Comparison of ENCODE assay signal across 29 cellular contexts in genomic region chr19:16577531-16578052, GRCh38.
"Had no signal": no experiment of that assay in that cellular context is flagged by ENCODE, and none has a peak within 500 bp of the region (broad histone marks: within the 10 kb centered on the region; RNA-seq: fewer than 3 reads in every experiment).

No MANE protein-coding gene starts in this region.

- H3K4me3 ChIP-seq: heart left ventricle, left lung, sigmoid colon, smooth muscle cell, tibial nerve had no signal

- H3K9me3 ChIP-seq: heart left ventricle, left lung, neutrophil, sigmoid colon, tibial nerve had no signal

- ATAC-seq: activated CD4-positive, alpha-beta T cell treated with anti-CD3 and anti-CD28 coated beads for 36 hours; activated CD8-positive, alpha-beta memory T cell treated with anti-CD3 and anti-CD28 coated beads, Interleukin-2, amount 10 ng/mL, durations not matched to agents 7 days and 5 days; activated CD8-positive, alpha-beta T cell treated with anti-CD3 and anti-CD28 coated beads, Interleukin-2, amount 10 ng/mL, durations not matched to agents 7 days and 5 days; esophagus mucosa; heart left ventricle; left lung had no signal

- H3K9me3 Mint-ChIP-seq: activated naive CD4-positive, alpha-beta T cell treated with anti-CD3 and anti-CD28 coated beads for 36 hours; activated naive CD8-positive, alpha-beta T cell treated with anti-CD3 and anti-CD28 coated beads, Interleukin-2, amount 10 ng/mL, durations not matched to agents 7 days and 5 days; dendritic cell treated with granulocyte-macrophage colony-stimulating factor and Interleukin-4, amounts not matched to agents 40 ng/mL and 50 ng/mL, for 4 days; endodermal cell; nephron; T-helper 2 cell treated with Interferon-gamma antibody and Interleukin-4, amounts not matched to agents 5 μg/mL and 100 μg/mL, for 36 hours had no signal

- DNase-seq: activated CD4-positive, alpha-beta T cell treated with anti-CD3 and anti-CD28 coated beads for 36 hours; activated CD4-positive, CD25-positive, alpha-beta regulatory T cell; activated CD8-positive, alpha-beta memory T cell treated with anti-CD3 and anti-CD28 coated beads, Interleukin-2, amount 10 ng/mL, durations not matched to agents 7 days and 5 days; activated CD8-positive, alpha-beta T cell treated with anti-CD3 and anti-CD28 coated beads, Interleukin-2, amount 10 ng/mL, durations not matched to agents 7 days and 5 days; activated effector memory CD4-positive, alpha-beta T cell treated with Interleukin-2 at 50 U/mL for 16 hours; activated naive CD4-positive, alpha-beta T cell treated with anti-CD3 and anti-CD28 coated beads for 36 hours; activated naive CD8-positive, alpha-beta T cell treated with anti-CD3 and anti-CD28 coated beads, Interleukin-2, amount 10 ng/mL, durations not matched to agents 7 days and 5 days; amniotic stem cell; brain microvascular endothelial cell; central memory CD4-positive, alpha-beta T cell; endodermal cell; foreskin fibroblast; kidney glomerular epithelial cell; left lung; retina; sigmoid colon; stimulated activated CD4-positive, alpha-beta T cell treated with anti-CD3 and anti-CD28 coated beads, Interleukin-15, amount 100 ng/mL, for 24 hours; stimulated activated CD4-positive, alpha-beta T cell treated with anti-CD3 and anti-CD28 coated beads, Interleukin-2, amount 100 ng/mL, for 24 hours; stimulated activated naive CD4-positive, alpha-beta T cell; T-helper 1 cell had no signal

- H3K4me3 Mint-ChIP-seq: activated CD4-positive, alpha-beta T cell treated with anti-CD3 and anti-CD28 coated beads for 36 hours; activated CD8-positive, alpha-beta memory T cell treated with anti-CD3 and anti-CD28 coated beads, Interleukin-2, amount 10 ng/mL, durations not matched to agents 7 days and 5 days; activated CD8-positive, alpha-beta T cell treated with anti-CD3 and anti-CD28 coated beads, Interleukin-2, amount 10 ng/mL, durations not matched to agents 7 days and 5 days; activated naive CD4-positive, alpha-beta T cell treated with anti-CD3 and anti-CD28 coated beads for 36 hours; activated naive CD8-positive, alpha-beta T cell treated with anti-CD3 and anti-CD28 coated beads, Interleukin-2, amount 10 ng/mL, durations not matched to agents 7 days and 5 days; dendritic cell treated with granulocyte-macrophage colony-stimulating factor and Interleukin-4, amounts not matched to agents 40 ng/mL and 50 ng/mL, for 4 days; endodermal cell; nephron; T-helper 2 cell treated with Interferon-gamma antibody and Interleukin-4, amounts not matched to agents 5 μg/mL and 100 μg/mL, for 36 hours had no signal

- H3K27ac Mint-ChIP-seq: activated CD4-positive, alpha-beta T cell treated with anti-CD3 and anti-CD28 coated beads for 36 hours; activated CD8-positive, alpha-beta memory T cell treated with anti-CD3 and anti-CD28 coated beads, Interleukin-2, amount 10 ng/mL, durations not matched to agents 7 days and 5 days; endodermal cell; nephron; progenitor cell of endocrine pancreas had no signal

- H3K27me3 Mint-ChIP-seq: activated CD4-positive, alpha-beta T cell treated with anti-CD3 and anti-CD28 coated beads for 36 hours; activated CD8-positive, alpha-beta memory T cell treated with anti-CD3 and anti-CD28 coated beads, Interleukin-2, amount 10 ng/mL, durations not matched to agents 7 days and 5 days; activated naive CD8-positive, alpha-beta T cell treated with anti-CD3 and anti-CD28 coated beads, Interleukin-2, amount 10 ng/mL, durations not matched to agents 7 days and 5 days; dendritic cell treated with granulocyte-macrophage colony-stimulating factor and Interleukin-4, amounts not matched to agents 40 ng/mL and 50 ng/mL, for 4 days; progenitor cell of endocrine pancreas had no signal

- H3K4me2 ChIP-seq: smooth muscle cell had no signal

- H3K27ac ChIP-seq: brain microvascular endothelial cell, left lung, neutrophil, tibial nerve had no signal

- H3K27me3 ChIP-seq: brain microvascular endothelial cell, heart left ventricle, left lung, neutrophil, sigmoid colon, tibial nerve had no signal
